Comparison of ENCODE assay signal across 8 cellular contexts in genomic region chr17:45410144-45411091, GRCh38. TPM values are rescaled to one million over a fixed set of nuclear protein-coding genes. Genes with fewer than 3 reads are reported as not detected.
A peak's percentile ranks its signal among the peaks of the same experiment; 100 is the strongest.
DNase-seq lines count a peak whose midpoint lies in the region; ATAC-seq and TF ChIP-seq lines count a peak whose summit lies in the region.

No MANE protein-coding gene starts in this region.

- peak; percentile 59 for DNase-seq in H7
- no peak for DNase-seq in WTC11 (ENCODE audit: low spot score)
- peak; percentile 43 for DNase-seq in effector CD4-positive, alpha-beta T cell
- DNase-seq in mesenteric fat pad (ENCODE audit: low spot score): no peak
- no peak for DNase-seq in G401 (ENCODE audit: low spot score)
- no peak for DNase-seq in smooth muscle cell (lab: John Stamatoyannopoulos, UW; ENCODE audit: unreplicated experiment)
- no peak for DNase-seq in putamen (ENCODE audit: low spot score)

- no peak overlapping the region for H3K4me2 ChIP-seq in smooth muscle cell

- 85% methylated on average over 24 of the region's 24 CpGs for WGBS in smooth muscle cell (ENCODE audit: low lambda C conversion rate)

- no peaks in the 10 kb centered on the region for H3K79me2 ChIP-seq in smooth muscle cell (ENCODE audit: low read depth)

- H3K9me3 ChIP-seq in smooth muscle cell (replicated peaks; ENCODE audit: low read depth): no peaks in the 10 kb centered on the region

- H2AFZ ChIP-seq in smooth muscle cell (ENCODE audit: low read depth): no peak overlapping the region

- H3K36me3 ChIP-seq in H7 (replicated peaks; ENCODE audit: control insufficient read depth, insufficient read depth, low read length) (no peaks in the 10 kb centered on the region), smooth muscle cell (ENCODE audit: low read depth) (no peaks in the 10 kb centered on the region)

- no peaks in the 10 kb centered on the region for H3K36me3 Mint-ChIP-seq in WTC11

- POLR2A ChIA-PET in WTC11 (lab: Charles Lee): interaction anchor here (1.0 kb wide), 1 partner anchor 15 kb away, joined by 3 read pairs; no protein-coding TSS in a partner anchor

- no peaks in the 10 kb centered on the region for H3F3A ChIP-seq in smooth muscle cell (ENCODE audit: low read depth)

- H3K4me1 ChIP-seq in smooth muscle cell (ENCODE audit: low read depth): peaks cover 6% of the 10 kb centered on the region

- no peak overlapping the region for H3K4me3 Mint-ChIP-seq in WTC11

- 0 out of 2 replicates have a peak overlapping the region, but pooled peaks have one; percentile 57 for H3K27ac Mint-ChIP-seq in WTC11

- H4K20me1 ChIP-seq in smooth muscle cell (ENCODE audit: low read depth): peaks cover 4% of the 10 kb centered on the region

- in situ Hi-C loops in G401 (cut with HindIII; ENCODE audit: low sequenced_read_pairs): no loop called here

- no peaks in the 10 kb centered on the region for H3K27me3 ChIP-seq in H7 (ENCODE audit: control insufficient read depth, insufficient read depth, low read length)
- no peaks in the 10 kb centered on the region for H3K27me3 ChIP-seq in smooth muscle cell (ENCODE audit: low read depth)

- H3K9me3 Mint-ChIP-seq in WTC11: no peaks in the 10 kb centered on the region

- peak overlapping the region; percentile 27 to 97 (median 86) for H3K27ac ChIP-seq in skin epidermis
- H3K27ac ChIP-seq in smooth muscle cell (ENCODE audit: low read depth): no peak overlapping the region

- H3K27me3 Mint-ChIP-seq in WTC11 (ENCODE audit: low read depth): peaks cover 3% of the 10 kb centered on the region; the same call in 1 of the 2 replicates

- H3K4me1 Mint-ChIP-seq in WTC11: peaks cover 38% of the 10 kb centered on the region

- ATAC-seq in WTC11: no peak

- H3K4me3 ChIP-seq in H7 (ENCODE audit: insufficient read depth, low read depth, low read length) (no peak overlapping the region), skin epidermis (peak overlapping the region; percentile 37 to 51 (median 40)), smooth muscle cell (no peak overlapping the region)

- TF ChIP-seq CTCF in WTC11 (IDR thresholded peaks at IDR 0.05) (no peak), smooth muscle cell (IDR thresholded peaks at IDR 0.05; ENCODE audit: borderline replicate concordance, insufficient read depth, poor library complexity, severe bottlenecking) (no peak)

- CTCF ChIA-PET in WTC11 (lab: Charles Lee): interaction anchor here (1.3 to 3.4 kb wide), 5 partner anchors 15 to 127 kb away, joined by 3 to 20 read pairs (median 9); no protein-coding TSS in a partner anchor

- no peak overlapping the region for H3K9ac ChIP-seq in smooth muscle cell (ENCODE audit: low read depth)

TF ChIP-seq in WTC11, 78 proteins besides CTCF, POLR2A, EP300 and RAD21:
- TF ChIP-seq RORB (CRISPR knock-in tag; IDR thresholded peaks at IDR 0.05): no peak
- TF ChIP-seq ARID4B (CRISPR knock-in tag; IDR thresholded peaks at IDR 0.05; ENCODE audit: borderline replicate concordance): no peak
- no peak for TF ChIP-seq ELF4 (CRISPR knock-in tag; IDR thresholded peaks at IDR 0.05; ENCODE audit: low read depth)
- no peak for TF ChIP-seq GTF2I (CRISPR knock-in tag; conservative IDR thresholded peaks at IDR 0.05)
- TF ChIP-seq ESRRA (CRISPR knock-in tag; IDR thresholded peaks at IDR 0.05; ENCODE audit: borderline replicate concordance): no peak
- TF ChIP-seq FOXJ3 (CRISPR knock-in tag; IDR thresholded peaks at IDR 0.05; ENCODE audit: borderline replicate concordance): no peak
- no peak for TF ChIP-seq ZNF423 (CRISPR knock-in tag; IDR thresholded peaks at IDR 0.05)
- TF ChIP-seq ZNF121 (CRISPR knock-in tag; IDR thresholded peaks at IDR 0.05): no peak
- TF ChIP-seq OVOL2 (CRISPR knock-in tag; IDR thresholded peaks at IDR 0.05; ENCODE audit: borderline replicate concordance): no peak
- TF ChIP-seq ZNF671 (CRISPR knock-in tag; IDR thresholded peaks at IDR 0.05): no peak
- no peak for TF ChIP-seq USF1 (CRISPR knock-in tag; IDR thresholded peaks at IDR 0.05)
- TF ChIP-seq TEAD1 (CRISPR knock-in tag; IDR thresholded peaks at IDR 0.05): no peak

RNA-seq across cellular contexts. Expression of gene ARHGAP27, which starts 22.3 kb away (rescaled TPM):
- 4.5 and 5.4 TPM in 2 replicates for total RNA-seq in H7 (2014; rRNA removed; shearing (Covaris generic))
- total RNA-seq in WTC11 (2021): 12.9 to 16.0 TPM (median 14.8 TPM) in 3 replicates
- 27.3 TPM for total RNA-seq in mesenteric fat pad
- total RNA-seq in G401 (2014; rRNA removed; shearing (Covaris generic)): 20.9 and 24.9 TPM in 2 replicates
- total RNA-seq in smooth muscle cell: 3.0 and 3.6 TPM in 2 replicates
- 3.7 and 9.0 TPM in 2 replicates for polyA plus RNA-seq in smooth muscle cell

Comparison
In these comparisons a context has a peak if more than half of its experiments do, and no peak if none do; other contexts are left out.
1. DNase-seq: peak in H7 (single experiment) and effector CD4-positive, alpha-beta T cell (single experiment); none in WTC11 (single experiment), mesenteric fat pad (single experiment), G401 (single experiment), smooth muscle cell (single experiment) and putamen (single experiment).
2. H3K4me3 ChIP-seq: peak in skin epidermis (7 of 7); none in H7 (single experiment) and smooth muscle cell (single experiment).